In genomic region chr13:85186646-85187045, GRCh38 we compare ENCODE assay signal across 24 cellular contexts.
"Had no signal": no experiment of that assay in that cellular context is flagged by ENCODE, and none has a peak within 500 bp of the region (broad histone marks: within the 10 kb centered on the region; RNA-seq: fewer than 3 reads in every experiment).

No MANE protein-coding gene starts in this region.

- H3K4me1 ChIP-seq: colonic mucosa, esophagus muscularis mucosa, foreskin keratinocyte, gastrocnemius medialis, gastroesophageal sphincter, heart left ventricle, heart right ventricle had no signal

- ATAC-seq: effector memory CD8-positive, alpha-beta T cell; esophagus mucosa; foreskin keratinocyte; gastrocnemius medialis; gastroesophageal sphincter; heart left ventricle; heart right ventricle had no signal

- H3K36me3 ChIP-seq: colonic mucosa, esophagus muscularis mucosa, gastrocnemius medialis, gastroesophageal sphincter, heart left ventricle, heart right ventricle had no signal

- H3K4me1 Mint-ChIP-seq: endodermal cell had no signal

- H3K4me3 Mint-ChIP-seq: dendritic cell treated with granulocyte-macrophage colony-stimulating factor and Interleukin-4, amounts not matched to agents 40 ng/mL and 50 ng/mL, for 4 days; effector memory CD8-positive, alpha-beta T cell; endodermal cell had no signal

- H3K9me3 ChIP-seq: colonic mucosa, esophagus muscularis mucosa, gastrocnemius medialis, gastroesophageal sphincter had no signal

- H3K27ac ChIP-seq: colonic mucosa, coronary artery, dorsolateral prefrontal cortex, epithelial cell of prostate, esophagus muscularis mucosa, foreskin keratinocyte, gastrocnemius medialis, gastroesophageal sphincter, heart left ventricle, heart right ventricle had no signal

- H3K27me3 Mint-ChIP-seq: dendritic cell treated with granulocyte-macrophage colony-stimulating factor and Interleukin-4, amounts not matched to agents 40 ng/mL and 50 ng/mL, for 4 days; effector memory CD8-positive, alpha-beta T cell had no signal

- H3K27ac Mint-ChIP-seq: dendritic cell treated with granulocyte-macrophage colony-stimulating factor and Interleukin-4, amounts not matched to agents 40 ng/mL and 50 ng/mL, for 4 days; effector memory CD8-positive, alpha-beta T cell; endodermal cell had no signal

- H3K27me3 ChIP-seq: colonic mucosa, esophagus muscularis mucosa, foreskin keratinocyte, gastrocnemius medialis, gastroesophageal sphincter, heart left ventricle, heart right ventricle had no signal

- H3K4me3 ChIP-seq: colonic mucosa, coronary artery, dorsolateral prefrontal cortex, esophagus muscularis mucosa, gastrocnemius medialis, gastroesophageal sphincter, heart left ventricle, heart right ventricle had no signal

- DNase-seq: colonic mucosa; cortex of kidney; dermis blood vessel endothelial cell; dorsolateral prefrontal cortex; effector CD4-positive, alpha-beta T cell; effector CD8-positive, alpha-beta T cell; effector memory CD4-positive, alpha-beta T cell; effector memory CD8-positive, alpha-beta T cell; endodermal cell; erythroblast; foreskin fibroblast; foreskin keratinocyte; foreskin melanocyte; gastrocnemius medialis; glutamatergic neuron; head of caudate nucleus; heart left ventricle; heart right ventricle had no signal
